30 cellular contexts compared by ENCODE assay signal in the genomic region with DNA sequence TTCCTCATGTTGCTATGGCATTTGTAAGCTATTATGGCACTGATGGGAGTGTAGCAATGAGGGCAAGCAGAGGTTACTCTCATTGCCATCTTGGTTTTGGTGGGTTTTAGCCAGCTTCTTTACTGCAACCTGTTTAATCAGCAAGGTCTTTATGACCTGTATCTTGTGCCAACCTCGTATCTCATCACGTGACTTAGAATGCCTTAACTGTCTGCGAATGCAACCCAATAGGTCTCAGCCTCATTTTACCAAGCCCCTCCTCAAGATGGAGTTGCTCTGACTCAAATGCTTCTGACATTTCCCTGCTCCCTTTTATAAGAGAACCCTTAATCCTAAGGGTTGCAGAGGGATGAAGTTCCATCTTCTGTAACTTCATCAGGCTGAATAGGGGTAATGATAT.
"Had no signal": no experiment of that assay in that cellular context is flagged by ENCODE, and none has a peak within 500 bp of the region (broad histone marks: within the 10 kb centered on the region; RNA-seq: fewer than 3 reads in every experiment).

No MANE protein-coding gene starts in this region.

- H3K27me3 Mint-ChIP-seq: naive thymus-derived CD8-positive, alpha-beta T cell; progenitor cell of endocrine pancreas; stimulated activated memory B cell treated with anti-CD40 and anti-IgM and Interleukin-4, amounts not matched to agents 10 μg/mL and 1 μg/mL and 100 μg/mL, for 72 hours; stimulated activated naive CD8-positive, alpha-beta T cell treated with anti-CD3 and anti-CD28 coated beads, Interleukin-15, amount 100 ng/mL, for 72 hours had no signal

- H3K36me3 ChIP-seq: neural progenitor cell, ovary, spleen, suprapubic skin, tibial artery, upper lobe of left lung, vagina had no signal

- H3K4me1 Mint-ChIP-seq: naive thymus-derived CD8-positive, alpha-beta T cell; nephron; stimulated activated memory B cell treated with anti-CD40 and anti-IgM and Interleukin-4, amounts not matched to agents 10 μg/mL and 1 μg/mL and 100 μg/mL, for 72 hours; stimulated activated naive CD8-positive, alpha-beta T cell treated with anti-CD3 and anti-CD28 coated beads, Interleukin-15, amount 100 ng/mL, for 72 hours had no signal

- H3K27ac ChIP-seq: neural progenitor cell, ovary, parathyroid adenoma, psoas muscle, skin epidermis, spleen, suprapubic skin, testis, tibial artery, upper lobe of left lung, vagina had no signal

- DNase-seq: naive thymus-derived CD8-positive, alpha-beta T cell; occipital lobe; ovary; posterior cingulate gyrus; psoas muscle; right cardiac atrium; spleen; stimulated activated CD4-positive, alpha-beta T cell treated with anti-CD3 and anti-CD28 coated beads, Interleukin-12 subunit alpha, Interleukin-12 subunit beta, amount 100 ng/mL, for 4 hours; stimulated activated CD4-positive, alpha-beta T cell treated with anti-CD3 and anti-CD28 coated beads, Interleukin-1b, Interleukin-23, amount 100 ng/mL, for 48 hours; stimulated activated CD4-positive, alpha-beta T cell treated with anti-CD3 and anti-CD28 coated beads, Interleukin-4, amount 100 ng/mL, for 1 hour; stimulated activated CD4-positive, alpha-beta T cell treated with anti-CD3 and anti-CD28 coated beads, Interleukin-4, amount 100 ng/mL, for 4 hours; stimulated activated CD8-positive, alpha-beta memory T cell treated with anti-CD3 and anti-CD28 coated beads, Interleukin-4, amount 100 ng/mL, for 48 hours; stimulated activated naive CD4-positive, alpha-beta T cell; stimulated activated naive CD8-positive, alpha-beta T cell treated with anti-CD3 and anti-CD28 coated beads, Interleukin-15, amount 100 ng/mL, for 72 hours; stimulated activated naive CD8-positive, alpha-beta T cell treated with anti-CD3 and anti-CD28 coated beads, Interleukin-15, Interleukin-2, amounts not matched to agents 100 U/mL and 50 U/mL, for 24 hours; substantia nigra; testis; tibial artery; trophoblast cell; upper lobe of left lung had no signal

- ATAC-seq: naive thymus-derived CD8-positive, alpha-beta T cell; psoas muscle; right cardiac atrium; sciatic nerve; stimulated activated memory B cell treated with anti-CD40 and anti-IgM and Interleukin-4, amounts not matched to agents 10 μg/mL and 1 μg/mL and 100 μg/mL, for 72 hours; stimulated activated naive CD8-positive, alpha-beta T cell treated with anti-CD3 and anti-CD28 coated beads, Interleukin-15, amount 100 ng/mL, for 72 hours; stimulated activated naive CD8-positive, alpha-beta T cell treated with anti-CD3 and anti-CD28 coated beads, Interleukin-15, Interleukin-2, amounts not matched to agents 100 U/mL and 50 U/mL, for 24 hours had no signal

- H3K9me3 Mint-ChIP-seq: neural progenitor cell had no signal

- H3K4me3 ChIP-seq: neural progenitor cell, ovary, psoas muscle, skin epidermis, smooth muscle cell, spleen, suprapubic skin, testis, tibial artery, upper lobe of left lung, vagina had no signal

- H3K27me3 ChIP-seq: neural progenitor cell, ovary, spleen, suprapubic skin, testis, tibial artery, upper lobe of left lung, vagina had no signal

- H3K4me3 Mint-ChIP-seq: naive thymus-derived CD8-positive, alpha-beta T cell; nephron; neural progenitor cell; stimulated activated memory B cell treated with anti-CD40 and anti-IgM and Interleukin-4, amounts not matched to agents 10 μg/mL and 1 μg/mL and 100 μg/mL, for 72 hours; stimulated activated naive CD8-positive, alpha-beta T cell treated with anti-CD3 and anti-CD28 coated beads, Interleukin-15, amount 100 ng/mL, for 72 hours had no signal

- H3K27ac Mint-ChIP-seq: naive thymus-derived CD8-positive, alpha-beta T cell; nephron; neural progenitor cell; progenitor cell of endocrine pancreas; stimulated activated memory B cell treated with anti-CD40 and anti-IgM and Interleukin-4, amounts not matched to agents 10 μg/mL and 1 μg/mL and 100 μg/mL, for 72 hours; stimulated activated naive CD8-positive, alpha-beta T cell treated with anti-CD3 and anti-CD28 coated beads, Interleukin-15, amount 100 ng/mL, for 72 hours had no signal

- H3K9me3 ChIP-seq: ovary, psoas muscle, testis, tibial artery, upper lobe of left lung, vagina had no signal

- H3K36me3 Mint-ChIP-seq: naive thymus-derived CD8-positive, alpha-beta T cell; neural progenitor cell; stimulated activated memory B cell treated with anti-CD40 and anti-IgM and Interleukin-4, amounts not matched to agents 10 μg/mL and 1 μg/mL and 100 μg/mL, for 72 hours had no signal

- H3K4me1 ChIP-seq: neural progenitor cell, parathyroid adenoma, psoas muscle, spleen, suprapubic skin, testis, tibial artery, upper lobe of left lung, vagina had no signal
